ENCODE assay signal across 19 cellular contexts in genomic region chr11:121581607-121582006, GRCh38.
DNase-seq lines count a peak whose midpoint lies in the region; ATAC-seq and TF ChIP-seq lines count a peak whose summit lies in the region.
"Had no signal": no experiment of that assay in that cellular context is flagged by ENCODE, and none has a peak within 500 bp of the region (broad histone marks: within the 10 kb centered on the region; RNA-seq: fewer than 3 reads in every experiment).

No MANE protein-coding gene starts in this region.

- H3F3A ChIP-seq in Loucy (ENCODE audit: low read depth) = peaks cover 21% of the 10 kb centered on the region

- no peaks in the 10 kb centered on the region for H3K9me2 ChIP-seq in Loucy (replicated peaks; ENCODE audit: low read depth, low read length)

- peak overlapping the region; percentile 83 for H3K9ac ChIP-seq in Loucy (ENCODE audit: low read depth, low read length, poor library complexity, severe bottlenecking)

- no peak for TF ChIP-seq CTCF in Loucy (conservative IDR thresholded peaks at IDR 0.05; ENCODE audit: low read length)

- CTCF ChIA-PET in activated naive CD4-positive, alpha-beta T cell treated with anti-CD3 and anti-CD28 coated beads, Interleukin-2, amount 10 ng/mL, durations not matched to agents 7 days and 5 days (lab: Charles Lee) = interaction anchor here (1.0 to 2.8 kb wide), 4 partner anchors 9 to 136 kb away, joined by 3 to 15 read pairs (median 4); partner anchors contain the start of gene SORL1-AS1

- peaks cover 36% of the 10 kb centered on the region for H3K79me2 ChIP-seq in Loucy (ENCODE audit: insufficient read depth, low read length)

- no peak overlapping the region for H3K4me3 Mint-ChIP-seq in activated naive CD4-positive, alpha-beta T cell treated with anti-CD3 and anti-CD28 coated beads, Interleukin-2, amount 10 ng/mL, durations not matched to agents 7 days and 5 days
- peak overlapping the region; percentile 4 to 57 for H3K4me3 Mint-ChIP-seq in stimulated activated naive CD8-positive, alpha-beta T cell treated with anti-CD3 and anti-CD28 coated beads, Interleukin-15, amount 100 ng/mL, for 72 hours

- H3K4me1 Mint-ChIP-seq in activated naive CD4-positive, alpha-beta T cell treated with anti-CD3 and anti-CD28 coated beads, Interleukin-2, amount 10 ng/mL, durations not matched to agents 7 days and 5 days = peaks cover 35% of the 10 kb centered on the region
- H3K4me1 Mint-ChIP-seq in stimulated activated naive CD8-positive, alpha-beta T cell treated with anti-CD3 and anti-CD28 coated beads, Interleukin-15, amount 100 ng/mL, for 72 hours = peaks cover 40% of the 10 kb centered on the region

- peak overlapping the region; percentile 75 for H3K4me2 ChIP-seq in Loucy (ENCODE audit: low read depth, low read length, poor library complexity, severe bottlenecking)

- H3K9me3 Mint-ChIP-seq in activated naive CD4-positive, alpha-beta T cell treated with anti-CD3 and anti-CD28 coated beads, Interleukin-2, amount 10 ng/mL, durations not matched to agents 7 days and 5 days = peaks cover 5% of the 10 kb centered on the region
- peaks cover 5 to 11% of the 10 kb centered on the region in 2 donors for H3K9me3 Mint-ChIP-seq in activated naive CD4-positive, alpha-beta T cell treated with anti-CD3 and anti-CD28 coated beads, Interleukin-2, amount 50 U/mL, for 72 hours
- H3K9me3 Mint-ChIP-seq in stimulated activated naive CD8-positive, alpha-beta T cell treated with anti-CD3 and anti-CD28 coated beads, Interleukin-15, amount 100 ng/mL, for 72 hours = peaks cover 10 to 17% of the 10 kb centered on the region in 2 donors

- ATAC-seq in activated naive CD4-positive, alpha-beta T cell treated with anti-CD3 and anti-CD28 coated beads, Interleukin-2, amount 50 U/mL, for 72 hours = peak; percentile 40 to 82
- ATAC-seq in stimulated activated naive CD8-positive, alpha-beta T cell treated with anti-CD3 and anti-CD28 coated beads, Interleukin-15, amount 100 ng/mL, for 72 hours = peak; percentile 30
- ATAC-seq: esophagus mucosa, gastroesophageal sphincter, left colon had no signal

- no peaks in the 10 kb centered on the region for H3K27me3 Mint-ChIP-seq in activated naive CD4-positive, alpha-beta T cell treated with anti-CD3 and anti-CD28 coated beads, Interleukin-2, amount 10 ng/mL, durations not matched to agents 7 days and 5 days
- no peaks in the 10 kb centered on the region for H3K27me3 Mint-ChIP-seq in stimulated activated naive CD8-positive, alpha-beta T cell treated with anti-CD3 and anti-CD28 coated beads, Interleukin-15, amount 100 ng/mL, for 72 hours

- peaks cover 10% of the 10 kb centered on the region; the same call in 1 of the 2 replicates for H3K9me3 ChIP-seq in Loucy (ENCODE audit: insufficient read depth, low read depth, low read length)
- H3K9me3 ChIP-seq: transverse colon had no signal

- H3K27me3 ChIP-seq in Loucy (ENCODE audit: insufficient read depth, low read length, poor library complexity, severe bottlenecking) = no peaks in the 10 kb centered on the region
- H3K27me3 ChIP-seq: cardiac muscle cell, gastroesophageal sphincter, MG63, neutrophil, transverse colon had no signal

- no peak for DNase-seq in activated naive CD4-positive, alpha-beta T cell treated with anti-CD3 and anti-CD28 coated beads, Interleukin-2, amount 10 ng/mL, durations not matched to agents 7 days and 5 days
- no peak for DNase-seq in activated naive CD4-positive, alpha-beta T cell treated with Interleukin-2 at 50 U/mL for 16 hours
- DNase-seq in activated naive CD4-positive, alpha-beta T cell treated with anti-CD3 and anti-CD28 coated beads, Interleukin-2, amount 50 U/mL, for 72 hours (ENCODE audit: low spot score in 2 of 2) = no peak
- no peak for DNase-seq in stimulated activated naive CD8-positive, alpha-beta T cell treated with anti-CD3 and anti-CD28 coated beads, Interleukin-15, amount 100 ng/mL, for 72 hours
- DNase-seq in NCI-H1930 (lab: John Stamatoyannopoulos, UW) (no peak), AG08395 (ENCODE audit: low spot score) (no peak), NCI-H128 (lab: John Stamatoyannopoulos, UW; ENCODE audit: unreplicated experiment) (no peak)
- DNase-seq: left colon; MG63; NCI-H187; NK-92 treated with Interleukin-12 subunit alpha and Interleukin-12 subunit beta, amount 100 ng/mL, for 24 hours; stimulated activated CD4-positive, alpha-beta T cell treated with anti-CD3 and anti-CD28 coated beads, Interleukin-12 subunit alpha, Interleukin-12 subunit beta, amount 100 ng/mL, for 4 hours; SW 1271; transverse colon had no signal

- no peak overlapping the region for H2AFZ ChIP-seq in Loucy (ENCODE audit: low read length)

- peak overlapping the region; percentile 55 for H3K4me3 ChIP-seq in Loucy (ENCODE audit: low read length, poor library complexity, severe bottlenecking)
- H3K4me3 ChIP-seq: cardiac muscle cell, gastroesophageal sphincter, MG63, transverse colon had no signal

- peaks cover 80% of the 10 kb centered on the region for H3K36me3 Mint-ChIP-seq in activated naive CD4-positive, alpha-beta T cell treated with anti-CD3 and anti-CD28 coated beads, Interleukin-2, amount 10 ng/mL, durations not matched to agents 7 days and 5 days
- H3K36me3 Mint-ChIP-seq in activated naive CD4-positive, alpha-beta T cell treated with anti-CD3 and anti-CD28 coated beads, Interleukin-2, amount 50 U/mL, for 72 hours = peaks cover 49 to 84% of the 10 kb centered on the region in 2 donors

- peaks cover 57% of the 10 kb centered on the region for H3K4me1 ChIP-seq in Loucy (ENCODE audit: insufficient read depth, low read length, poor library complexity, severe bottlenecking)
- H3K4me1 ChIP-seq: gastroesophageal sphincter had no signal

- H4K20me1 ChIP-seq in Loucy (ENCODE audit: insufficient read depth, low read length, poor library complexity, severe bottlenecking) = no peaks in the 10 kb centered on the region

- H3K27ac Mint-ChIP-seq in activated naive CD4-positive, alpha-beta T cell treated with anti-CD3 and anti-CD28 coated beads, Interleukin-2, amount 10 ng/mL, durations not matched to agents 7 days and 5 days = peak overlapping the region; percentile 12
- H3K27ac Mint-ChIP-seq in activated naive CD4-positive, alpha-beta T cell treated with anti-CD3 and anti-CD28 coated beads, Interleukin-2, amount 50 U/mL, for 72 hours = peak overlapping the region; percentile 67 to 92
- H3K27ac Mint-ChIP-seq in stimulated activated naive CD8-positive, alpha-beta T cell treated with anti-CD3 and anti-CD28 coated beads, Interleukin-15, amount 100 ng/mL, for 72 hours = peak overlapping the region in 1 of 2 donors; percentile 80

- peaks cover 76% of the 10 kb centered on the region for H3K36me3 ChIP-seq in Loucy (ENCODE audit: insufficient read depth, low read length)
- H3K36me3 ChIP-seq: cardiac muscle cell, MG63 had no signal
